29 cellular contexts compared by ENCODE assay signal in genomic region chr1:241440904-241441303, GRCh38.
"Had no signal": no experiment of that assay in that cellular context is flagged by ENCODE, and none has a peak within 500 bp of the region (broad histone marks: within the 10 kb centered on the region; RNA-seq: fewer than 3 reads in every experiment).

No MANE protein-coding gene starts in this region.

- H3K4me3 ChIP-seq: body of pancreas, gastroesophageal sphincter, heart right ventricle had no signal

- DNase-seq: activated B cell treated with CpG ODN at 0.5 μM for 24 hours; activated CD4-positive, alpha-beta T cell treated with anti-CD3 and anti-CD28 coated beads for 48 hours; activated CD4-positive, alpha-beta T cell treated with anti-CD3 and anti-CD28 coated beads, Interleukin-2, amount 50 U/mL, for 1 hour; activated CD4-positive, alpha-beta T cell treated with anti-CD3 and anti-CD28 coated beads, Interleukin-2, amount 50 U/mL, for 48 hours; activated CD8-positive, alpha-beta memory T cell treated with anti-CD3 and anti-CD28 coated beads for 24 hours; activated CD8-positive, alpha-beta T cell treated with anti-CD3 and anti-CD28 coated beads for 36 hours; activated effector memory CD4-positive, alpha-beta T cell treated with Interleukin-2 at 50 U/mL for 16 hours; activated gamma-delta T cell treated with Interleukin-2 at 50 U/mL for 16 hours; activated naive CD4-positive, alpha-beta T cell treated with anti-CD3 and anti-CD28 coated beads, Interleukin-2, amount 50 U/mL, for 16 hours; activated naive CD4-positive, alpha-beta T cell treated with Interleukin-2 at 50 U/mL for 16 hours; activated T-cell treated with anti-CD3 and anti-CD28 coated beads, Interleukin-2, amount 50 U/mL, for 4 hours; amniotic stem cell; anterior cingulate cortex; body of pancreas; caudate nucleus; cortex of kidney; effector CD8-positive, alpha-beta T cell; foreskin melanocyte; heart right ventricle; T-cell; T-helper 17 cell; T1000; WERI-Rb-1 had no signal

- ATAC-seq: activated CD4-positive, CD25-positive, alpha-beta regulatory T cell treated with anti-CD3 and anti-CD28 coated beads, Interleukin-2, amount 50 U/mL, for 24 hours; activated CD8-positive, alpha-beta T cell treated with anti-CD3 and anti-CD28 coated beads for 36 hours; activated T-cell treated with anti-CD3 and anti-CD28 coated beads, Interleukin-2, amount 50 U/mL, for 4 hours; activated T-helper 17 cell treated with anti-CD3 and anti-CD28 coated beads, Interleukin-2, amount 50 U/mL, for 72 hours; body of pancreas; esophagus mucosa; gastroesophageal sphincter; heart right ventricle; T-cell; T-helper 17 cell had no signal

- H3K27ac ChIP-seq: body of pancreas, gastroesophageal sphincter, heart right ventricle, WERI-Rb-1 had no signal

- H3K36me3 ChIP-seq: gastroesophageal sphincter, heart right ventricle, WERI-Rb-1 had no signal

- FAIRE-seq: colon, endometrium had no signal

- H3K4me1 ChIP-seq: body of pancreas, gastroesophageal sphincter, heart right ventricle had no signal

- H3K27me3 ChIP-seq: body of pancreas, gastroesophageal sphincter, heart right ventricle had no signal

- H3K9me3 ChIP-seq: body of pancreas had no signal
